In the genomic region with DNA sequence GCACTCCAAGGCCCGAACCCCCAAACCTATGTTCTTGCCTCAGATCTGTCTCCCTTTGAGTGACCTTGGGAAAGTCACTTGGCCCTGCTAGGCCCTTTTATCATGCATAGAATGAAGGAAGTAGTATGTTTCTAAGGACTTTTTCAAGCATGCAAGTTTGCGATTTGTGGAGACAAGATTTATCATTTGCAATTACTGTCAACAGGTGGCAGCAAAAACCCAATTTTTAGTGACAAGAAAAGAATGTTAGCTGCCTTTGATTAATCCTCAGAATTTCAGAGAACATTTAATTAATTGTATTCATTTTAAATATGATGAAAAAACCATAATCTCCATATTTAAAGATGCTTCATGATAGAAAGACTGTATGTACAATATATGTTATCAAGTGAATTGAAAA, we compare ENCODE assay signal across 8 cellular contexts. TPM values are rescaled to one million over a fixed set of nuclear protein-coding genes. Genes with fewer than 3 reads are reported as not detected.
A peak's percentile ranks its signal among the peaks of the same experiment; 100 is the strongest.
DNase-seq lines count a peak whose midpoint lies in the region; ATAC-seq, FAIRE-seq and TF ChIP-seq lines count a peak whose summit lies in the region.

No MANE protein-coding gene starts in this region.

- no peaks in the 10 kb centered on the region for H3K79me2 ChIP-seq in GM12878 (ENCODE audit: control insufficient read depth, insufficient read depth, low read length)
- no peaks in the 10 kb centered on the region for H3K79me2 ChIP-seq in HepG2 (ENCODE audit: insufficient read depth, low read length)

- H3K36me3 ChIP-seq in GM12878 (ENCODE audit: control insufficient read depth in 2 of 2, insufficient read depth in 2 of 2, low read length in 1 of 2) (no peaks in the 10 kb centered on the region), HepG2 (replicated peaks in 1 of 2; ENCODE audit: control insufficient read depth in 1 of 2, insufficient read depth in 2 of 2, low read length in 2 of 2) (no peaks in the 10 kb centered on the region)

- FAIRE-seq in GM12878 (lab: Jason Lieb, UNC) (no peak), HepG2 (lab: Jason Lieb, UNC) (peak; percentile 76)

- H3K27ac ChIP-seq in GM12878 (ENCODE audit: control insufficient read depth, insufficient read depth), result no peak overlapping the region
- H3K27ac ChIP-seq in HepG2 (ENCODE audit: extremely low read length, insufficient read depth, low read length), result no peak overlapping the region

- peaks cover 3% of the 10 kb centered on the region for H3K4me1 ChIP-seq in GM12878 (ENCODE audit: control insufficient read depth, insufficient read depth, low read length)
- H3K4me1 ChIP-seq in HepG2 (ENCODE audit: insufficient read depth, low read length), result peaks cover 39% of the 10 kb centered on the region

- SMC1A ChIA-PET in GM12878 (lab: Charles Lee; ENCODE audit: uncharacterized antibody, unreplicated experiment), result interaction anchor here (0.6 to 6.7 kb wide), 70 partner anchors 9 to 1011 kb away, joined by 3 to 134 read pairs (median 5); partner anchors contain the start of gene PRDM1

- H3K9ac ChIP-seq in GM12878 (ENCODE audit: control insufficient read depth, insufficient read depth, low read length) (no peak overlapping the region), HepG2 (ENCODE audit: insufficient read depth, low read depth, low read length) (0 out of 2 replicates have a peak overlapping the region, but pooled peaks have one; percentile 17)

- no peaks in the 10 kb centered on the region for H4K20me1 ChIP-seq in GM12878 (ENCODE audit: control insufficient read depth, insufficient read depth)
- H4K20me1 ChIP-seq in HepG2 (ENCODE audit: insufficient read depth, low read length), result no peaks in the 10 kb centered on the region

- BruUV-seq in GM12878 (replicated peaks; lab: Mats Ljungman, UMichigan) (no TSS peak), HepG2 (replicated peaks; lab: Mats Ljungman, UMichigan) (no TSS peak)

- POLR2A ChIA-PET in GM12878 (lab: Charles Lee), result interaction anchor here (0.6 to 2.9 kb wide), 3 partner anchors 11 to 765 kb away, joined by 3 to 13 read pairs (median 6); no protein-coding TSS in a partner anchor
- POLR2A ChIA-PET in HepG2 (lab: Yijun Ruan, JAX), result no interaction called here

- DNase-seq in AG09319 (ENCODE audit: extremely low read depth, low read depth), result no peak
- DNase-seq in GM12864 (ENCODE audit: low read depth), result peak; percentile 24
- peak; percentile 31 for DNase-seq in NCI-H2171 (lab: John Stamatoyannopoulos, UW)
- no peak for DNase-seq in GM12878 (ENCODE audit: low read depth, low spot score)
- DNase-seq in HepG2 (ENCODE audit: low spot score), result peak; percentile 40
- DNase-seq in middle frontal gyrus (ENCODE audit: extremely low spot score, low spot score), result no peak

- CTCF ChIA-PET in GM12878 (lab: Yijun Ruan, JAX), result interaction anchor here (0.6 to 6.8 kb wide), 92 partner anchors 9 to 1566 kb away, joined by 3 to 118 read pairs (median 4); partner anchors contain the start of gene PRDM1
- CTCF ChIA-PET in HepG2 (lab: Yijun Ruan, JAX; ENCODE audit: low intra/inter-chr PET ratio, low total read pairs), result no interaction called here

- H2AFZ ChIP-seq in GM12878 (ENCODE audit: control insufficient read depth, low read depth, low read length) (no peak overlapping the region), HepG2 (ENCODE audit: low read length) (peak overlapping the region; percentile 73)

- TF ChIP-seq EP300 in GM12878 (IDR thresholded peaks at IDR 0.05; ENCODE audit: borderline replicate concordance in 1 of 2, control insufficient read depth in 1 of 2, low read depth in 2 of 2, low read length in 2 of 2) (no peak), HepG2 (IDR thresholded peaks at IDR 0.05; ENCODE audit: low read depth in 2 of 2, low read length in 2 of 2) (no peak), HepG2 (CRISPR knock-in tag; IDR thresholded peaks at IDR 0.05; ENCODE audit: borderline replicate concordance) (no peak)

- TF ChIP-seq RAD21 in GM12878 (IDR thresholded peaks at IDR 0.05; ENCODE audit: insufficient read depth, low read depth, low read length) (peak; percentile 81), HepG2 (CRISPR knock-in tag; IDR thresholded peaks at IDR 0.05) (no peak)

- intact Hi-C loops in GM12878 (cut with micrococcal nuclease; ENCODE audit: unreplicated experiment), result loop anchor here (1.0 to 10.0 kb wide), 7 partner anchors 52 to 871 kb away; no protein-coding TSS in a partner anchor
- intact Hi-C loops in HepG2 (cut with micrococcal nuclease; ENCODE audit: unreplicated experiment), result loop anchor here (5.0 kb wide), 1 partner anchor 871 kb away; no protein-coding TSS in a partner anchor

- ATAC-seq in GM12878 (peak; percentile 65), HepG2 (no peak), HG03095 (IDR thresholded peaks at IDR 0.05; ENCODE audit: unreplicated experiment) (no peak), HG02798 (IDR thresholded peaks at IDR 0.05; ENCODE audit: poor library complexity, unreplicated experiment) (no peak)

- H3K27me3 ChIP-seq in GM12878 (replicated peaks in 1 of 2; ENCODE audit: control insufficient read depth in 2 of 2, insufficient read depth in 2 of 2, low read length in 1 of 2), result no peaks in the 10 kb centered on the region
- no peaks in the 10 kb centered on the region for H3K27me3 ChIP-seq in HepG2 (ENCODE audit: control insufficient read depth in 1 of 2, insufficient read depth in 2 of 2, low read length in 2 of 2)

- 8% methylated on average over 2 of the region's 2 CpGs for WGBS in GM12878 (ENCODE audit: insufficient coverage, insufficient replicate concordance, low lambda C conversion rate, missing lambda C conversion rate)
- 8% methylated on average over 2 of the region's 2 CpGs for WGBS in HepG2 (ENCODE audit: low lambda C conversion rate)

- H3K9me3 ChIP-seq in GM12878 (replicated peaks; ENCODE audit: control insufficient read depth, insufficient read depth, low read length) (peaks cover 2% of the 10 kb centered on the region; the same call in 2 of the 3 replicates), HepG2 (ENCODE audit: low read length) (no peaks in the 10 kb centered on the region)

- TF ChIP-seq CTCF in AG09319 (IDR thresholded peaks at IDR 0.05; ENCODE audit: low read depth, low read length) (peak; percentile 51), GM12864 (IDR thresholded peaks at IDR 0.05; ENCODE audit: low read depth, low read length, missing control alignments) (peak; percentile 36), GM12878 (IDR thresholded peaks at IDR 0.05 in 2 of 3, conservative IDR thresholded peaks at IDR 0.05 in 1 of 3; ENCODE audit: control insufficient read depth in 2 of 3, extremely low read depth in 1 of 3, insufficient read depth in 1 of 3, low read depth in 3 of 3, low read length in 3 of 3) (peak; percentile 47 to 58 (median 57); a peak in 5 of 6 replicates), HepG2 (CRISPR knock-in tag; IDR thresholded peaks at IDR 0.05) (peak; percentile 63)

- no peak overlapping the region for H3K4me2 ChIP-seq in GM12878 (ENCODE audit: control insufficient read depth, insufficient read depth)
- H3K4me2 ChIP-seq in HepG2 (ENCODE audit: low read depth, low read length), result peak overlapping the region; percentile 90

- in situ Hi-C loops in GM12878 (cut with MboI) (loop anchor here (10.0 kb wide), 1 partner anchor 664 kb away; no protein-coding TSS in a partner anchor), HepG2 (cut with HindIII; ENCODE audit: extremely low pct_ligation_motif_present, low pct_unique_long_range_greater_than_20kb) (no loop called here)

- TF ChIP-seq POLR2A in GM12878 (IDR thresholded peaks at IDR 0.05; ENCODE audit: low read depth, low read length) (no peak), HepG2 (IDR thresholded peaks at IDR 0.05; ENCODE audit: insufficient read depth in 1 of 2, low read depth in 2 of 2, low read length in 2 of 2) (no peak)

- RAD21 ChIA-PET in GM12878 (lab: Charles Lee; ENCODE audit: unreplicated experiment), result interaction anchor here (0.5 to 5.1 kb wide), 56 partner anchors 9 to 1135 kb away, joined by 3 to 102 read pairs (median 5); partner anchors contain the start of genes ATG5, PRDM1 and PREP

- H3K4me3 ChIP-seq in GM12864 (ENCODE audit: low read depth, low read length) (no peak overlapping the region), GM12878 (no peak overlapping the region), HepG2 (replicated peaks in 1 of 3; ENCODE audit: insufficient read depth in 1 of 3, low read depth in 2 of 3, low read length in 3 of 3) (peak overlapping the region in 2 of 3 experiments; percentile 48 to 50; a peak in 2 of 6 replicates)

RNA-seq across cellular contexts. Expression of gene PREP, which starts 28.3 kb away (rescaled TPM):
- total RNA-seq in GM12878 (2013; cell fraction: nucleolus; rRNA removed), result 41.2 and 42.9 TPM in 2 replicates
- 12.0 and 12.4 TPM in 2 replicates for total RNA-seq in GM12878 (2014; rRNA removed)
- 14.3 and 14.7 TPM in 2 replicates for total RNA-seq in GM12878 (2014; rRNA removed; fragmentation: Illumina TruSeq; extraction: Trizol)
- total RNA-seq in GM12878 (2021), result 24.7 and 26.2 TPM in 2 replicates
- 15.4 TPM for polyA plus RNA-seq in GM12878 (2011; ENCODE audit: low read depth)
- polyA plus RNA-seq in GM12878 (2011; rRNA removed), result 21.7 and 22.0 TPM in 2 replicates
- polyA plus RNA-seq in GM12878 (2011; cell fraction: cytosol; rRNA removed), result 16.9 and 24.2 TPM in 2 replicates
- 31.2 and 49.7 TPM in 2 replicates for polyA plus RNA-seq in GM12878 (2011; cell fraction: nucleus; rRNA removed)
- 16.3 and 22.0 TPM in 2 replicates for polyA plus RNA-seq in GM12878 (2012)
- 23.8 and 27.8 TPM in 2 replicates for polyA plus RNA-seq in GM12878 (2014; fragmentation: Illumina TruSeq; extraction: Trizol)
- 1 to 10 TPM; 6.5 to 9.9 TPM for polyA plus RNA-seq in GM12878 (2014; fragmentation: Nextera tagmentation; extraction: Ambion mirVana)
- polyA plus RNA-seq in GM12878 (2014; rRNA removed), result 10.2 and 13.3 TPM in 2 replicates
- polyA plus RNA-seq in GM12878 (2016; fragmentation: Nextera tagmentation; extraction: Ambion mirVana), result 10 to 100 TPM; 27.0 to 33.6 TPM
- 29.8 and 34.0 TPM in 2 replicates for polyA minus RNA-seq in GM12878 (2011; rRNA and poly(A)+ RNA removed)
- polyA minus RNA-seq in GM12878 (2011; cell fraction: cytosol; rRNA and poly(A)+ RNA removed), result 11.2 and 13.8 TPM in 2 replicates
- 21.2 and 35.5 TPM in 2 replicates for polyA minus RNA-seq in GM12878 (2011; cell fraction: nucleus; rRNA and poly(A)+ RNA removed)
- 15.9 and 32.2 TPM in 2 replicates for total RNA-seq in HepG2 (2016; rRNA removed; fragmentation: Illumina TruSeq; extraction: Trizol)
- total RNA-seq in HepG2 (2016; cell fraction: cytosol; rRNA removed; fragmentation: Illumina TruSeq; extraction: Trizol; ENCODE audit: low read depth), result 3.0 and 3.7 TPM in 2 replicates
- 17.2 and 31.6 TPM in 2 replicates for total RNA-seq in HepG2 (2016; cell fraction: insoluble cytoplasmic fraction; rRNA removed; fragmentation: Illumina TruSeq; extraction: Trizol)
- 8.9 and 10.3 TPM in 2 replicates for total RNA-seq in HepG2 (2016; cell fraction: membrane; rRNA removed; fragmentation: Illumina TruSeq; extraction: Trizol)
- total RNA-seq in HepG2 (2016; cell fraction: nucleus; rRNA removed; fragmentation: Illumina TruSeq; extraction: Trizol), result 23.8 and 23.9 TPM in 2 replicates
- polyA plus RNA-seq in HepG2 (2011; rRNA removed), result 11.4 and 12.6 TPM in 2 replicates
- polyA plus RNA-seq in HepG2 (2011; cell fraction: cytosol; rRNA removed), result 10.2 and 11.6 TPM in 2 replicates
- polyA plus RNA-seq in HepG2 (2011; cell fraction: nucleus; rRNA removed), result 10.7 and 11.9 TPM in 2 replicates
- polyA plus RNA-seq in HepG2 (2012), result 14.5 and 15.6 TPM in 2 replicates
- 3.0 and 4.0 TPM in 2 replicates for polyA plus RNA-seq in HepG2 (2016; cell fraction: cytosol; fragmentation: Illumina TruSeq; extraction: Trizol; ENCODE audit: low read depth)
- polyA plus RNA-seq in HepG2 (2016; cell fraction: insoluble cytoplasmic fraction; fragmentation: Illumina TruSeq; extraction: Trizol; ENCODE audit: low read depth), result 33.9 and 35.7 TPM in 2 replicates
- 6.7 and 7.1 TPM in 2 replicates for polyA plus RNA-seq in HepG2 (2016; cell fraction: membrane; fragmentation: Illumina TruSeq; extraction: Trizol; ENCODE audit: low read depth)
- polyA plus RNA-seq in HepG2 (2016; cell fraction: nucleus; fragmentation: Illumina TruSeq; extraction: Trizol; ENCODE audit: insufficient read depth, low read depth), result 21.1 and 25.8 TPM in 2 replicates
- polyA minus RNA-seq in HepG2 (2011; rRNA and poly(A)+ RNA removed; ENCODE audit: low replicate concordance), result 12.3 and 16.6 TPM in 2 replicates
- polyA minus RNA-seq in HepG2 (2011; cell fraction: cytosol; rRNA and poly(A)+ RNA removed), result 16.1 and 16.4 TPM in 2 replicates
- 26.9 and 28.1 TPM in 2 replicates for polyA minus RNA-seq in HepG2 (2011; cell fraction: nucleus; rRNA and poly(A)+ RNA removed)

Comparison
In these comparisons a context has a peak if more than half of its experiments do, and no peak if none do; other contexts are left out.
1. DNase-seq: peak in GM12864 (single experiment), NCI-H2171 (single experiment) and HepG2 (single experiment); none in AG09319 (single experiment), GM12878 (single experiment) and middle frontal gyrus (single experiment).
2. H3K4me3 ChIP-seq: peak in HepG2 (2 of 3); none in GM12864 (single experiment) and GM12878 (single experiment).
3. Peak in every context shown above with its lines, with median percentiles within 50 percentile points of each other: CTCF ChIP-seq.